In genomic region chr3:50162034-50162883, GRCh38 we compare ENCODE assay signal across 16 cellular contexts. TPM values are rescaled to one million over a fixed set of nuclear protein-coding genes. Genes with fewer than 3 reads are reported as not detected.
DNase-seq lines count a peak whose midpoint lies in the region; ATAC-seq, FAIRE-seq and TF ChIP-seq lines count a peak whose summit lies in the region.
"Had no signal": no experiment of that assay in that cellular context is flagged by ENCODE, and none has a peak within 500 bp of the region (broad histone marks: within the 10 kb centered on the region; RNA-seq: fewer than 3 reads in every experiment).

No MANE protein-coding gene starts in this region.

- H3K9ac ChIP-seq in SK-N-SH, result no peak overlapping the region
- H3K9ac ChIP-seq in colonic mucosa (ENCODE audit: low read depth in 2 of 2, low read length in 2 of 2), result peak overlapping the region in 1 of 2 donors; percentile 52

- 61% methylated on average over 3 of the region's 5 CpGs for WGBS in SK-N-SH (ENCODE audit: low lambda C conversion rate)

- TF ChIP-seq EP300 in SK-N-SH (IDR thresholded peaks at IDR 0.05; ENCODE audit: borderline replicate concordance in 1 of 2, low read depth in 1 of 2, low read length in 1 of 2), result no peak

- TF ChIP-seq CTCF in SK-N-SH (IDR thresholded peaks at IDR 0.05) (no peak), colonic mucosa (IDR thresholded peaks at IDR 0.05) (no peak), nephron (IDR thresholded peaks at IDR 0.05; ENCODE audit: unreplicated experiment in 3 of 3) (no peak), type B pancreatic cell (conservative IDR thresholded peaks at IDR 0.05) (no peak)

- peaks cover 83% of the 10 kb centered on the region for H3K4me1 Mint-ChIP-seq in nephron
- peaks cover 61% of the 10 kb centered on the region for H3K4me1 Mint-ChIP-seq in type B pancreatic cell (ENCODE audit: unreplicated experiment)

- no peak for DNase-seq in SK-N-SH
- no peak for DNase-seq in colonic mucosa
- DNase-seq in type B pancreatic cell (ENCODE audit: extremely low spot score, unreplicated experiment), result no peak
- no peak for DNase-seq in GM12891 (ENCODE audit: insufficient read length, low spot score)
- no peak for DNase-seq in cortex of kidney (lab: John Stamatoyannopoulos, UW)
- DNase-seq: activated naive CD4-positive, alpha-beta T cell treated with anti-CD3 and anti-CD28 coated beads, Interleukin-2, amount 50 U/mL, for 16 hours; central memory CD4-positive, alpha-beta T cell; naive B cell; NCI-H1436 treated with DMSO at 0.1 percent for 48 hours; NCI-H524 had no signal

- H3K27ac Mint-ChIP-seq in nephron (peak overlapping the region in 2 of 3 experiments; percentile 19 to 95), type B pancreatic cell (peak overlapping the region; percentile 40)

- H3K27me3 ChIP-seq in SK-N-SH (ENCODE audit: insufficient read depth) (no peaks in the 10 kb centered on the region), colonic mucosa (no peaks in the 10 kb centered on the region)

- no peak overlapping the region for H2AFZ ChIP-seq in SK-N-SH (ENCODE audit: low read depth)

- no peak for TF ChIP-seq RAD21 in SK-N-SH (IDR thresholded peaks at IDR 0.05; ENCODE audit: low read length)

- H3K4me2 ChIP-seq in SK-N-SH, result peak overlapping the region; percentile 11; the same call in 1 of the 2 replicates

- H3K27me3 Mint-ChIP-seq in nephron (ENCODE audit: low read depth), result peaks cover 4% of the 10 kb centered on the region
- no peaks in the 10 kb centered on the region for H3K27me3 Mint-ChIP-seq in type B pancreatic cell

- CTCF ChIA-PET in SK-N-SH (lab: Yijun Ruan, JAX), result interaction anchor here (0.8 to 1.5 kb wide), 7 partner anchors 14 to 84 kb away, joined by 3 to 4 read pairs (median 3); no protein-coding TSS in a partner anchor

- H3K9me2 ChIP-seq in SK-N-SH, result no peaks in the 10 kb centered on the region

- ATAC-seq in SK-N-SH treated with all-trans-retinoic acid at 6 μM for 48 hours (no peak), GM18909 (IDR thresholded peaks at IDR 0.05; ENCODE audit: poor library complexity, unreplicated experiment) (no peak)
- ATAC-seq: sciatic nerve had no signal

- POLR2A ChIA-PET in SK-N-SH (lab: Yijun Ruan, JAX), result no interaction called here

- H3K9me3 ChIP-seq in SK-N-SH (no peaks in the 10 kb centered on the region), colonic mucosa (no peaks in the 10 kb centered on the region)

- H4K20me1 ChIP-seq in SK-N-SH (ENCODE audit: insufficient read depth), result no peaks in the 10 kb centered on the region

- FAIRE-seq in GM12891 (lab: Jason Lieb, UNC), result no peak
- FAIRE-seq: TTC549 had no signal

- H3F3A ChIP-seq in SK-N-SH (replicated peaks; ENCODE audit: insufficient read depth), result peaks cover 18% of the 10 kb centered on the region

- H3K4me1 ChIP-seq in SK-N-SH (ENCODE audit: control insufficient read depth in 1 of 2, insufficient read depth in 2 of 2, low read depth in 1 of 2, low read length in 1 of 2), result peaks cover 29 to 66% of the 10 kb centered on the region in 2 experiments; a peak in 3 of 4 replicates
- H3K4me1 ChIP-seq in colonic mucosa, result peaks cover 19% of the 10 kb centered on the region

- H3K36me3 ChIP-seq in SK-N-SH (replicated peaks in 1 of 2; ENCODE audit: control insufficient read depth in 1 of 2, insufficient read depth in 2 of 2, low read length in 1 of 2) (peaks cover 0 to 3% of the 10 kb centered on the region in 2 experiments), colonic mucosa (no peaks in the 10 kb centered on the region)

- H3K4me3 ChIP-seq in SK-N-SH (ENCODE audit: low read depth in 2 of 2, low read length in 1 of 2) (no peak overlapping the region), colonic mucosa (no peak overlapping the region)

- H3K4me3 Mint-ChIP-seq in nephron (no peak overlapping the region), type B pancreatic cell (no peak overlapping the region)
- H3K4me3 Mint-ChIP-seq: naive B cell had no signal

- peaks cover 12% of the 10 kb centered on the region for H3K36me3 Mint-ChIP-seq in nephron (ENCODE audit: low read depth)
- peaks cover 16% of the 10 kb centered on the region for H3K36me3 Mint-ChIP-seq in type B pancreatic cell
- H3K36me3 Mint-ChIP-seq: naive B cell had no signal

- peak overlapping the region in 1 of 2 experiments; percentile 82; a peak in 2 of 4 replicates for H3K27ac ChIP-seq in SK-N-SH (ENCODE audit: low read depth in 2 of 2, low read length in 1 of 2)
- H3K27ac ChIP-seq in colonic mucosa, result peak overlapping the region; percentile 13

- H3K9me3 Mint-ChIP-seq in nephron (no peaks in the 10 kb centered on the region), type B pancreatic cell (no peaks in the 10 kb centered on the region)
- H3K9me3 Mint-ChIP-seq: naive B cell had no signal

- no peak for TF ChIP-seq POLR2A in GM12891 (IDR thresholded peaks at IDR 0.05; ENCODE audit: low read depth, low read length)

- H3K79me2 ChIP-seq in SK-N-SH (ENCODE audit: insufficient read depth), result peaks cover 14% of the 10 kb centered on the region; the same call in 1 of the 2 replicates

- intact Hi-C loops in colonic mucosa (cut with DNase I), result no loop called here

TF ChIP-seq in SK-N-SH treated with all-trans-retinoic acid at 6 μM for 48 hours, 23 proteins besides CTCF, POLR2A, EP300 and RAD21 (continues in another document):
- TF ChIP-seq CSRNP3 (CRISPR knock-in tag; IDR thresholded peaks at IDR 0.05), result no peak
- no peak for TF ChIP-seq ZNF70 (CRISPR knock-in tag; IDR thresholded peaks at IDR 0.05)
- TF ChIP-seq CSDC2 (CRISPR knock-in tag; IDR thresholded peaks at IDR 0.05), result no peak

TF ChIP-seq in GM12891, 5 proteins besides CTCF, POLR2A, EP300 and RAD21:
- TF ChIP-seq PAX5 (IDR thresholded peaks at IDR 0.05; ENCODE audit: insufficient read depth, low read length, severe bottlenecking), result no peak
- no peak for TF ChIP-seq POLR2AphosphoS5 (IDR thresholded peaks at IDR 0.05; ENCODE audit: low read depth, low read length)
- no peak for TF ChIP-seq POU2F2 (IDR thresholded peaks at IDR 0.05; ENCODE audit: low read depth, low read length)
- TF ChIP-seq SPI1 (IDR thresholded peaks at IDR 0.05; ENCODE audit: low read depth, low read length), result no peak
- TF ChIP-seq TAF1 (IDR thresholded peaks at IDR 0.05; ENCODE audit: low read depth, low read length), result no peak

RNA-seq across cellular contexts. Expression of gene SEMA3F, which starts 7.1 kb away (rescaled TPM):
- 23.9 and 30.4 TPM in 2 replicates for polyA plus RNA-seq in SK-N-SH (2012; rRNA removed)
- 15.5 and 23.2 TPM in 2 replicates for polyA plus RNA-seq in SK-N-SH (2012; cell fraction: cytosol; rRNA removed)
- polyA plus RNA-seq in SK-N-SH (2012; cell fraction: nucleus; rRNA removed), result 32.9 and 38.3 TPM in 2 replicates
- 10 to 100 TPM; 14.7 to 24.0 TPM for total RNA-seq in colonic mucosa
- total RNA-seq in type B pancreatic cell (ENCODE audit: low replicate concordance), result 41.9 and 48.0 TPM in 2 replicates
- polyA plus RNA-seq in GM12891 (2012; ENCODE audit: low read depth, missing spikeins), result 0.19 TPM

RNA-seq across cellular contexts. Expression of gene GNAT1, which starts 29.2 kb away (rescaled TPM):
- not detected in 2 replicates for polyA plus RNA-seq in SK-N-SH (2012; rRNA removed)
- polyA plus RNA-seq in SK-N-SH (2012; cell fraction: cytosol; rRNA removed), result not detected in 2 replicates
- polyA plus RNA-seq in SK-N-SH (2012; cell fraction: nucleus; rRNA removed), result 0.12 TPM in 1 of 2 replicates, not detected in the other
- total RNA-seq in colonic mucosa (not detected), type B pancreatic cell (ENCODE audit: low replicate concordance) (0.71 TPM in 1 of 2 replicates, not detected in the other)
- polyA plus RNA-seq in GM12891 (2012; ENCODE audit: low read depth, missing spikeins), result not detected
- total RNA-seq: sciatic nerve, temporal lobe had no signal

RNA-seq across cellular contexts. Expression of gene SLC38A3, which starts 42.8 kb away (rescaled TPM):
- 0.84 and 0.89 TPM in 2 replicates for polyA plus RNA-seq in SK-N-SH (2012; rRNA removed)
- polyA plus RNA-seq in SK-N-SH (2012; cell fraction: cytosol; rRNA removed), result 0.15 and 0.29 TPM in 2 replicates
- 1.6 and 2.0 TPM in 2 replicates for polyA plus RNA-seq in SK-N-SH (2012; cell fraction: nucleus; rRNA removed)
- total RNA-seq in colonic mucosa (under 1 TPM; 0.24 to 0.40 TPM), type B pancreatic cell (ENCODE audit: low replicate concordance) (6.0 and 11.0 TPM in 2 replicates)
- polyA plus RNA-seq in GM12891 (2012; ENCODE audit: low read depth, missing spikeins), result not detected
